In the genomic region with DNA sequence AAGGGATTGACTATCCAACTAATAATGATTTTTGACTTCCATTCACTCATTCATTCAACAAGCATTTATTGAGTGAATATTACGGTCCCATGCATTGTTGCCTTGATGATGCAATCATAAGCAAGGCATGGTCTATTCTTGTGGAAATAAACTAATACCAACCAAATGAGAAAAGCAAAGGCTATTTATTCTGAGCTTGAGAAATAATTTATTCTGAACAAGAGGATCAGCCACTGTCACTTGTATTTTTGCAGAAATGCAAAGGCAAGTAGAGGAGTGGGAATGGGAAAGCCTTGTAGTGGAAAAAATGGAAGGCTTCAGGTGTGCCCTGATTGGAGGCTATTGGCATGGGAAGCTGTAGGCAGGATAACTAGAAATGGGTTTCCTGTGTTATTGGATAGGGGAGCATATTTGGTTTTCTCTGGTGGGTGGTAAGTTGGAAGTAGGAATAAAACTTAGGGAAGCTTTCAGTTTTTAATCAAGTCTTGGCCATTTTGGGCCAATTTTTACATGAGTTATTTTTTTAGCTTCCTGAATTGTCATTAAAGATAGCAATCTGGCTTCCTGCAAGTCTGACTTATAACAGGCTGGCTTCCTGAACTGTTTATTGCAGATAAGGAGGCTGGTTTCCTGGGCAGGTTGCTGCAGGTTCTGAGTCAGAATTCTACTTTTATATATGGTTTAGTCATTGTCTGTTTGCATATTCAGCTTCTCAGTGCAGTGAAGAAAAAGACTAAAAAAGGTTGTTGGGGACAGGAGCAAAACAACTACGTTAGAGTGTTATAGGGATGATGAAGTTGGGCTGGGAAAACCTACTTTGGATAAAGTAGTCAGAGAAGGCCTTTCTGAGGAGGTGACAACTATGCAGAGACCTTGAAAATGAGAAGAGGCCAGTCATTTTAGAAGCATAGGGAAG, we compare ENCODE assay signal across 15 cellular contexts.
DNase-seq lines count a peak whose midpoint lies in the region; ATAC-seq and TF ChIP-seq lines count a peak whose summit lies in the region.
"Had no signal": no experiment of that assay in that cellular context is flagged by ENCODE, and none has a peak within 500 bp of the region (broad histone marks: within the 10 kb centered on the region; RNA-seq: fewer than 3 reads in every experiment).

No MANE protein-coding gene starts in this region.

- H3F3A ChIP-seq in GM23338 (replicated peaks; ENCODE audit: low read depth), result no peaks in the 10 kb centered on the region

- H4K8ac ChIP-seq in IMR-90 (ENCODE audit: low read depth in 2 of 2, low read length in 2 of 2), result no peak overlapping the region

- intact Hi-C loops in IMR-90 (cut with micrococcal nuclease), result no loop called here
- intact Hi-C loops in prostate gland (cut with DNase I), result no loop called here
- intact Hi-C loops in activated T-helper 2 cell treated with anti-CD3 and anti-CD28 coated beads, Interferon-gamma antibody, Interleukin-2, Interleukin-4, amounts not matched to agents 10 μg/mL and 5 μg/mL and 100 μg/mL, durations not matched to agents 14 hours and 24 hours and 36 hours (cut with micrococcal nuclease), result no loop called here

- 43% methylated on average over 1 of the region's 2 CpGs; no CpG with 5 or more reads in 1 of the 2 experiments for WGBS in IMR-90 (ENCODE audit: extremely low coverage in 2 of 2, insufficient read length in 1 of 2), 2 experiments
- 64% methylated on average over 2 of the region's 2 CpGs for WGBS in prostate gland

- no peak overlapping the region for H2BK120ac ChIP-seq in IMR-90 (ENCODE audit: low read depth, low read length)

- H3K9me3 Mint-ChIP-seq in activated T-helper 2 cell treated with anti-CD3 and anti-CD28 coated beads, Interferon-gamma antibody, Interleukin-2, Interleukin-4, amounts not matched to agents 10 μg/mL and 5 μg/mL and 100 μg/mL, durations not matched to agents 14 hours and 24 hours and 36 hours, result peaks cover 36% of the 10 kb centered on the region
- H3K9me3 Mint-ChIP-seq in GM23338, result peaks cover 11% of the 10 kb centered on the region; the same call in 2 of the 3 replicates

- H2BK20ac ChIP-seq in IMR-90 (ENCODE audit: low read depth, low read length), result no peak overlapping the region

- no peak overlapping the region for H3K4ac ChIP-seq in IMR-90 (ENCODE audit: low read depth, low read length)

- DNase-seq in IMR-90 (peak; percentile 31), RPMI7951 (ENCODE audit: low read depth) (peak; percentile 40), epithelial cell of prostate (ENCODE audit: low read depth, low spot score) (peak; percentile 73), prostate gland (ENCODE audit: low spot score) (peak; percentile 38), GM23338 (ENCODE audit: low spot score) (no peak), SW 1271 (lab: John Stamatoyannopoulos, UW) (no peak)
- DNase-seq in activated T-helper 2 cell treated with anti-CD3 and anti-CD28 coated beads, Interferon-gamma antibody, Interleukin-2, Interleukin-4, amounts not matched to agents 10 μg/mL and 5 μg/mL and 100 μg/mL, durations not matched to agents 14 hours and 24 hours and 36 hours (ENCODE audit: low spot score), result no peak
- DNase-seq: activated B cell treated with CpG ODN at 0.5 μM for 24 hours; activated T-cell treated with anti-CD3 and anti-CD28 coated beads, Interleukin-2, amount 50 U/mL, for 1 hour; CD8-positive, alpha-beta T cell; effector CD8-positive, alpha-beta T cell; NCI-H526; occipital lobe; SIG-M5; tibial artery had no signal

- H3K27me3 ChIP-seq in IMR-90 (ENCODE audit: control insufficient read depth, insufficient read depth, low read length), result peaks cover 4% of the 10 kb centered on the region; the same call in 1 of the 2 replicates
- no peaks in the 10 kb centered on the region for H3K27me3 ChIP-seq in prostate gland (replicated peaks; ENCODE audit: insufficient read depth)
- no peaks in the 10 kb centered on the region for H3K27me3 ChIP-seq in GM23338 (ENCODE audit: insufficient read depth)
- H3K27me3 ChIP-seq: tibial artery had no signal

- CTCF ChIA-PET in IMR-90 (lab: Yijun Ruan, JAX), result interaction anchor here (1.1 kb wide), 1 partner anchor 9 kb away, joined by 3 read pairs; no protein-coding TSS in a partner anchor

- ATAC-seq in IMR-90 (ENCODE audit: low read depth) (no peak), GM23338 (no peak)
- ATAC-seq: CD8-positive, alpha-beta T cell had no signal

- no peaks in the 10 kb centered on the region for H4K20me1 ChIP-seq in IMR-90 (ENCODE audit: insufficient read depth, low read length)
- no peaks in the 10 kb centered on the region; the same call in 1 of the 2 replicates for H4K20me1 ChIP-seq in GM23338 (replicated peaks; ENCODE audit: insufficient read depth)

- no peak for TF ChIP-seq RAD21 in IMR-90 (IDR thresholded peaks at IDR 0.05; ENCODE audit: low read length)

- H3K9ac ChIP-seq in IMR-90 (ENCODE audit: low read depth, low read length), result no peak overlapping the region

- H2AK9ac ChIP-seq in IMR-90 (replicated peaks; ENCODE audit: low read depth, low read length, poor library complexity), result no peak overlapping the region

- H3K36me3 ChIP-seq in IMR-90 (ENCODE audit: control insufficient read depth, insufficient read depth, low read length) (no peaks in the 10 kb centered on the region), prostate gland (no peaks in the 10 kb centered on the region), GM23338 (ENCODE audit: insufficient read depth) (no peaks in the 10 kb centered on the region)
- H3K36me3 ChIP-seq: tibial artery had no signal

- H3K27ac ChIP-seq in IMR-90 (ENCODE audit: insufficient read depth, low read length) (no peak overlapping the region), epithelial cell of prostate (peak overlapping the region; percentile 45), prostate gland (no peak overlapping the region), GM23338 (ENCODE audit: low read depth) (no peak overlapping the region)
- H3K27ac ChIP-seq: tibial artery had no signal

- H3K4me2 ChIP-seq in IMR-90 (ENCODE audit: low read depth, low read length) (no peak overlapping the region), GM23338 (no peak overlapping the region)

- dilution Hi-C loops in IMR-90 (cut with HindIII; ENCODE audit: low sequenced_read_pairs, unreplicated experiment), result no loop called here

- no peak overlapping the region for H3K18ac ChIP-seq in IMR-90 (ENCODE audit: low read depth, low read length)

- TF ChIP-seq POLR2A in IMR-90 (IDR thresholded peaks at IDR 0.05; ENCODE audit: low read depth, low read length) (no peak), prostate gland (IDR thresholded peaks at IDR 0.05) (no peak)

- H4K91ac ChIP-seq in IMR-90 (ENCODE audit: insufficient read depth, low read depth, low read length), result no peak overlapping the region

- TF ChIP-seq CTCF in IMR-90 (conservative IDR thresholded peaks at IDR 0.05; ENCODE audit: low read depth, low read length), result no peak
- TF ChIP-seq CTCF in prostate gland (IDR thresholded peaks at IDR 0.05), result no peak
- TF ChIP-seq CTCF in GM23338 (conservative IDR thresholded peaks at IDR 0.05; ENCODE audit: low read depth in 2 of 2), result no peak

- no peak overlapping the region for H3K23ac ChIP-seq in IMR-90 (ENCODE audit: low read depth, low read length)

- no peak overlapping the region for H4K5ac ChIP-seq in IMR-90 (ENCODE audit: low read depth, low read length)

- H3K27ac Mint-ChIP-seq in activated T-helper 2 cell treated with anti-CD3 and anti-CD28 coated beads, Interferon-gamma antibody, Interleukin-2, Interleukin-4, amounts not matched to agents 10 μg/mL and 5 μg/mL and 100 μg/mL, durations not matched to agents 14 hours and 24 hours and 36 hours, result no peak overlapping the region
- H3K27ac Mint-ChIP-seq in GM23338, result no peak overlapping the region
- H3K27ac Mint-ChIP-seq: activated B cell treated with CpG ODN at 0.5 μM for 24 hours; CD8-positive, alpha-beta T cell had no signal

- H2BK15ac ChIP-seq in IMR-90 (ENCODE audit: low read depth, low read length), result no peak overlapping the region

- H3K9me2 ChIP-seq in GM23338 (ENCODE audit: insufficient read depth), result 0 out of 2 replicates have a peak, but pooled peaks cover 3% of the 10 kb centered on the region

- H3K4me3 ChIP-seq in IMR-90 (ENCODE audit: insufficient read depth, low read depth, low read length) (no peak overlapping the region), prostate gland (no peak overlapping the region), GM23338 (no peak overlapping the region)
- H3K4me3 ChIP-seq: tibial artery had no signal

- no peaks in the 10 kb centered on the region for H3K79me1 ChIP-seq in IMR-90 (ENCODE audit: low read depth in 1 of 2, low read length in 2 of 2)

- in situ Hi-C loops in IMR-90 (cut with MboI; ENCODE audit: low sequenced_read_pairs), result no loop called here

- no peak overlapping the region for H2BK5ac ChIP-seq in IMR-90 (ENCODE audit: low read depth, low read length, poor library complexity, severe bottlenecking)

- no peaks in the 10 kb centered on the region for H3K79me2 ChIP-seq in GM23338 (replicated peaks; ENCODE audit: insufficient read depth)

- peaks cover 7% of the 10 kb centered on the region for H3K36me3 Mint-ChIP-seq in activated T-helper 2 cell treated with anti-CD3 and anti-CD28 coated beads, Interferon-gamma antibody, Interleukin-2, Interleukin-4, amounts not matched to agents 10 μg/mL and 5 μg/mL and 100 μg/mL, durations not matched to agents 14 hours and 24 hours and 36 hours (ENCODE audit: low read depth)
- peaks cover 3% of the 10 kb centered on the region; the same call in 2 of the 3 replicates for H3K36me3 Mint-ChIP-seq in GM23338 (ENCODE audit: low read depth)
- H3K36me3 Mint-ChIP-seq: CD8-positive, alpha-beta T cell had no signal

- POLR2A ChIA-PET in IMR-90 (lab: Charles Lee; ENCODE audit: unreplicated experiment), result no interaction called here

- H3K9me1 ChIP-seq in IMR-90 (ENCODE audit: insufficient read depth, low read length), result no peaks in the 10 kb centered on the region

- H3K14ac ChIP-seq in IMR-90 (replicated peaks; ENCODE audit: low read depth, low read length), result no peak overlapping the region

- no TSS peak for BruUV-seq in IMR-90 (replicated peaks; lab: Mats Ljungman, UMichigan)

- no peak overlapping the region for H3K4me3 Mint-ChIP-seq in activated T-helper 2 cell treated with anti-CD3 and anti-CD28 coated beads, Interferon-gamma antibody, Interleukin-2, Interleukin-4, amounts not matched to agents 10 μg/mL and 5 μg/mL and 100 μg/mL, durations not matched to agents 14 hours and 24 hours and 36 hours (ENCODE audit: low read depth)
- H3K4me3 Mint-ChIP-seq in GM23338, result no peak overlapping the region
- H3K4me3 Mint-ChIP-seq: activated B cell treated with CpG ODN at 0.5 μM for 24 hours; CD8-positive, alpha-beta T cell had no signal

- H3K9me3 ChIP-seq in IMR-90 (ENCODE audit: control insufficient read depth, insufficient read depth, low read length), result peaks cover 3% of the 10 kb centered on the region
- no peaks in the 10 kb centered on the region for H3K9me3 ChIP-seq in prostate gland
- H3K9me3 ChIP-seq: tibial artery had no signal

- H3K56ac ChIP-seq in IMR-90 (ENCODE audit: extremely low read depth, insufficient read depth, low read length), result no peak overlapping the region

- H2AFZ ChIP-seq in IMR-90 (replicated peaks; ENCODE audit: low read length, poor library complexity), result no peak overlapping the region
- H2AFZ ChIP-seq in GM23338, result no peak overlapping the region

- H3K4me1 Mint-ChIP-seq in activated T-helper 2 cell treated with anti-CD3 and anti-CD28 coated beads, Interferon-gamma antibody, Interleukin-2, Interleukin-4, amounts not matched to agents 10 μg/mL and 5 μg/mL and 100 μg/mL, durations not matched to agents 14 hours and 24 hours and 36 hours (ENCODE audit: low read depth), result peaks cover 14% of the 10 kb centered on the region
- H3K4me1 Mint-ChIP-seq in GM23338, result no peaks in the 10 kb centered on the region
- H3K4me1 Mint-ChIP-seq: activated B cell treated with CpG ODN at 0.5 μM for 24 hours had no signal

- H2AK5ac ChIP-seq in IMR-90 (ENCODE audit: low read depth, low read length), result no peak overlapping the region

- peaks cover 20% of the 10 kb centered on the region for H3K27me3 Mint-ChIP-seq in activated T-helper 2 cell treated with anti-CD3 and anti-CD28 coated beads, Interferon-gamma antibody, Interleukin-2, Interleukin-4, amounts not matched to agents 10 μg/mL and 5 μg/mL and 100 μg/mL, durations not matched to agents 14 hours and 24 hours and 36 hours (ENCODE audit: low read depth)
- no peaks in the 10 kb centered on the region for H3K27me3 Mint-ChIP-seq in GM23338 (ENCODE audit: insufficient read depth, low read depth, poor library complexity)

- no peaks in the 10 kb centered on the region for H3K4me1 ChIP-seq in IMR-90 (ENCODE audit: control insufficient read depth, insufficient read depth, low read length)
- H3K4me1 ChIP-seq in prostate gland (replicated peaks), result no peaks in the 10 kb centered on the region
- no peaks in the 10 kb centered on the region for H3K4me1 ChIP-seq in GM23338 (ENCODE audit: insufficient read depth)
- H3K4me1 ChIP-seq: tibial artery had no signal

Comparison
In these comparisons a context has a peak if more than half of its experiments do, and no peak if none do; other contexts are left out.
1. DNase-seq: peak in IMR-90 (single experiment), RPMI7951 (single experiment), epithelial cell of prostate (single experiment) and prostate gland (single experiment); none in activated T-helper 2 cell treated with anti-CD3 and anti-CD28 coated beads, Interferon-gamma antibody, Interleukin-2, Interleukin-4, amounts not matched to agents 10 μg/mL and 5 μg/mL and 100 μg/mL, durations not matched to agents 14 hours and 24 hours and 36 hours (single experiment), GM23338 (single experiment) and SW 1271 (0 of 2).